In genomic region chr9:128628471-128629048, GRCh38 we compare ENCODE assay signal across 11 cellular contexts. TPM values are rescaled to one million over a fixed set of nuclear protein-coding genes. Genes with fewer than 3 reads are reported as not detected.
DNase-seq lines count a peak whose midpoint lies in the region; ATAC-seq and TF ChIP-seq lines count a peak whose summit lies in the region.
"Had no signal": no experiment of that assay in that cellular context is flagged by ENCODE, and none has a peak within 500 bp of the region (broad histone marks: within the 10 kb centered on the region; RNA-seq: fewer than 3 reads in every experiment).

No MANE protein-coding gene starts in this region.

- no peaks in the 10 kb centered on the region for H3K9me3 ChIP-seq in ascending aorta
- no peaks in the 10 kb centered on the region for H3K9me3 ChIP-seq in gastrocnemius medialis

- H3K27me3 ChIP-seq in ascending aorta (no peaks in the 10 kb centered on the region), gastrocnemius medialis (no peaks in the 10 kb centered on the region)

- peaks cover 79 to 99% of the 10 kb centered on the region in 2 donors for H3K36me3 ChIP-seq in ascending aorta
- peaks cover 0 to 77% of the 10 kb centered on the region in 2 donors for H3K36me3 ChIP-seq in gastrocnemius medialis

- intact Hi-C loops in ascending aorta (cut with DNase I) (no loop called here), left ventricle myocardium superior (cut with micrococcal nuclease) (no loop called here), gastrocnemius medialis (cut with DNase I; ENCODE audit: low total_unique reads) (no loop called here)

- TF ChIP-seq CTCF in ascending aorta (IDR thresholded peaks at IDR 0.05) = no peak
- TF ChIP-seq CTCF in gastrocnemius medialis (IDR thresholded peaks at IDR 0.05 in 4 of 5, conservative IDR thresholded peaks at IDR 0.05 in 1 of 5) = no peak

- peak; percentile 84 for DNase-seq in G401 (ENCODE audit: low spot score)
- DNase-seq in ascending aorta (ENCODE audit: low spot score in 2 of 2) = peak in 1 of 2 donors; percentile 82
- peak; percentile 90 for DNase-seq in left ventricle myocardium superior
- peak; percentile 63 to 88 for DNase-seq in gastrocnemius medialis
- no peak for DNase-seq in AML-193 (lab: John Stamatoyannopoulos, UW)
- no peak for DNase-seq in NCI-H1694 treated with DMSO at 0.1 percent for 48 hours (lab: John Stamatoyannopoulos, UW)
- no peak for DNase-seq in central memory CD4-positive, alpha-beta T cell
- DNase-seq: effector memory CD4-positive, alpha-beta T cell; NCI-H1092 treated with DMSO at 0.1 percent for 48 hours; stimulated activated CD4-positive, alpha-beta T cell treated with anti-CD3 and anti-CD28 coated beads, Interleukin-4, amount 100 ng/mL, for 1 hour had no signal

- ATAC-seq in left ventricle myocardium superior (peak; percentile 96), gastrocnemius medialis (peak; percentile 90 to 97), GM18505 (IDR thresholded peaks at IDR 0.05; ENCODE audit: unreplicated experiment) (no peak)

- in situ Hi-C loops in G401 (cut with HindIII; ENCODE audit: low sequenced_read_pairs) (no loop called here), gastrocnemius medialis (cut with MboI; ENCODE audit: low sequenced_read_pairs in 4 of 4) (no loop called here)

- TF ChIP-seq POLR2A in gastrocnemius medialis (IDR thresholded peaks at IDR 0.05) (no peak), GM18505 (IDR thresholded peaks at IDR 0.05; ENCODE audit: borderline replicate concordance, extremely low read depth, insufficient read depth, insufficient read length) (no peak)

- no peak overlapping the region for H3K4me3 ChIP-seq in ascending aorta
- H3K4me3 ChIP-seq in gastrocnemius medialis = no peak overlapping the region

- H3K27ac ChIP-seq in ascending aorta = peak overlapping the region; percentile 59 to 67
- peak overlapping the region; percentile 46 to 66 (median 59) for H3K27ac ChIP-seq in gastrocnemius medialis

- peaks cover 4 to 12% of the 10 kb centered on the region in 2 donors for H3K4me1 ChIP-seq in ascending aorta
- H3K4me1 ChIP-seq in gastrocnemius medialis = peaks cover 19 to 23% of the 10 kb centered on the region in 2 donors

RNA-seq across cellular contexts. Expression of gene DYNC2I2, which starts 28.1 kb away (rescaled TPM):
- total RNA-seq in G401 (2014; rRNA removed; shearing (Covaris generic)) = 164 and 173 TPM in 2 replicates
- total RNA-seq in ascending aorta = 49.9 TPM
- total RNA-seq in left ventricle myocardium superior = 36.8 TPM
- 10 to 100 TPM; 11.4 to 29.1 (median 21.1) TPM for total RNA-seq in gastrocnemius medialis

Comparison
In these comparisons a context has a peak if more than half of its experiments do, and no peak if none do; other contexts are left out.
1. DNase-seq: peak in G401 (single experiment), left ventricle myocardium superior (single experiment) and gastrocnemius medialis (2 of 2); none in AML-193 (0 of 2), NCI-H1694 treated with DMSO at 0.1 percent for 48 hours (single experiment) and central memory CD4-positive, alpha-beta T cell (single experiment).